Comparison of ENCODE assay signal across 10 cellular contexts in the genomic region with DNA sequence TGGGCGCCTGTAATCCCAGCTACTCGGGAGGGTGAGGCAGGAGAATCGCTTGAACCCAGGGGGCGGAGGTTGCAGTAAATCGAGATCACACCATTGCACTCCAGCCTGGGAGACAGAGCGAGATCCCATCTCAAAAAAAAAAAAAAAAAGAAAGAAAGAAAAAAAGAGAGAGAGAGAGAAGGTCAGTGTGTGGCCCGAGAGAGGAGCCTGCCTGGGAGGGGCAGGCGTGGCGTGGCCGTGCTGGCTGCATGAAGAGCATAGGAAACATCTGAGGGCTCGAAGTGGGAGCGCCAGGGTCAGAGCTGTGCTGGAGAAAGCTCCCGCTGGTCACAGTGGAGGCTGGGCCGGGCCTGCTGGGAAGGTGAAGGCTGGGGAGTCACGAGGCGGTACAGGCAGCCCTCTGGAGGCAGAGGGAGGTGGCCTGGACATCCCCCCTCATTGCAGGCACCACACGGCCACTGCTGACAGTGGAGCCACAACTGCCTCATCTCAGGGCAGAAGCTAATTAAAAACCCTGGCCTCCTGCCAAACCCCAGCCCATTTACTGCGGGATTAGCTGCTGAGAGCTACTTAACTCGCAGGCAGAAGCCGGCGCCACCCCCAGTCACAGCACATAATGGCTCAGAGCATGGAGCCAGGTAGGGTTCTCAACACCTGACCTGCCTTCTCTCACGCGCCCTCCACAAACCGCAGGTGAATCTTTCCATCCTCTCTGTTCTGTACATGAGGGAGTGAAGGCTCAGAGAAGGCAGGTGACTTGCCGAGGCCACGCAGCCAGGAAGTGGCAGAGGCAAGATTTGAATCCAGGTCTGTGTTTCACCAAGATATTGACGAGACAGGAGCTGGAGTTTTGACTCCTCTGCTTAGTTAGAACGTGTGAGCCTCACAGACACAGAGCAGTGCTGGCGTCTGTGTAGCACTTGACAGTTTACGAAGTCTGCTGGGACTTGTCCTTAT. TPM values are rescaled to one million over a fixed set of nuclear protein-coding genes. Genes with fewer than 3 reads are reported as not detected.
DNase-seq lines count a peak whose midpoint lies in the region; ATAC-seq and TF ChIP-seq lines count a peak whose summit lies in the region.
"Had no signal": no experiment of that assay in that cellular context is flagged by ENCODE, and none has a peak within 500 bp of the region (broad histone marks: within the 10 kb centered on the region; RNA-seq: fewer than 3 reads in every experiment).

No MANE protein-coding gene starts in this region.

- no peak for TF ChIP-seq CTCF in body of pancreas (IDR thresholded peaks at IDR 0.05)
- TF ChIP-seq CTCF in retinal pigment epithelial cell (conservative IDR thresholded peaks at IDR 0.05; ENCODE audit: low read depth, low read length), result peak; percentile 11

- no peak overlapping the region for H3K4me3 Mint-ChIP-seq in stimulated activated naive B cell treated with anti-CD40 and anti-IgM and Interleukin-4, amounts not matched to agents 10 μg/mL and 1 μg/mL and 100 μg/mL, for 72 hours
- H3K4me3 Mint-ChIP-seq: activated T-cell treated with anti-CD3 and anti-CD28 coated beads, Interleukin-2, amount 50 U/mL, for 72 hours had no signal

- H3K9ac ChIP-seq in HUES48 (ENCODE audit: low read depth, low read length), result no peak overlapping the region

- H3K4me1 Mint-ChIP-seq in stimulated activated naive B cell treated with anti-CD40 and anti-IgM and Interleukin-4, amounts not matched to agents 10 μg/mL and 1 μg/mL and 100 μg/mL, for 72 hours, result peaks cover 40 to 65% of the 10 kb centered on the region in 2 donors

- H3K36me3 Mint-ChIP-seq in stimulated activated naive B cell treated with anti-CD40 and anti-IgM and Interleukin-4, amounts not matched to agents 10 μg/mL and 1 μg/mL and 100 μg/mL, for 72 hours, result peaks cover 4 to 9% of the 10 kb centered on the region in 2 donors

- H3K9me3 Mint-ChIP-seq in stimulated activated naive B cell treated with anti-CD40 and anti-IgM and Interleukin-4, amounts not matched to agents 10 μg/mL and 1 μg/mL and 100 μg/mL, for 72 hours, result no peaks in the 10 kb centered on the region
- H3K9me3 Mint-ChIP-seq: activated T-cell treated with anti-CD3 and anti-CD28 coated beads, Interleukin-2, amount 50 U/mL, for 72 hours had no signal

- no peaks in the 10 kb centered on the region for H3K27me3 ChIP-seq in HUES48 (ENCODE audit: control insufficient read depth, insufficient read depth, low read length)
- H3K27me3 ChIP-seq in body of pancreas, result peaks cover 0 to 4% of the 10 kb centered on the region in 2 donors

- H3K9me3 ChIP-seq in HUES48 (ENCODE audit: control insufficient read depth, insufficient read depth, low read length) (no peaks in the 10 kb centered on the region), body of pancreas (no peaks in the 10 kb centered on the region)

- intact Hi-C loops in body of pancreas (cut with DNase I), result no loop called here

- ATAC-seq in body of pancreas (peak; percentile 34), HG02970 (IDR thresholded peaks at IDR 0.05; ENCODE audit: low FRiP score, unreplicated experiment) (no peak)
- ATAC-seq in stimulated activated naive B cell treated with anti-CD40 and anti-IgM and Interleukin-4, amounts not matched to agents 10 μg/mL and 1 μg/mL and 100 μg/mL, for 72 hours (replicated peaks), result no peak
- ATAC-seq: activated T-cell treated with anti-CD3 and anti-CD28 coated beads, Interleukin-2, amount 50 U/mL, for 72 hours had no signal

- H3K27me3 Mint-ChIP-seq in stimulated activated naive B cell treated with anti-CD40 and anti-IgM and Interleukin-4, amounts not matched to agents 10 μg/mL and 1 μg/mL and 100 μg/mL, for 72 hours, result no peaks in the 10 kb centered on the region

- no peak for TF ChIP-seq POLR2A in body of pancreas (IDR thresholded peaks at IDR 0.05)

- H3K36me3 ChIP-seq in HUES48 (ENCODE audit: control insufficient read depth, insufficient read depth, low read length) (no peaks in the 10 kb centered on the region), body of pancreas (replicated peaks in 1 of 2; ENCODE audit: insufficient read depth in 1 of 2, low read depth in 2 of 2) (no peaks in the 10 kb centered on the region)

- H3K4me1 ChIP-seq in HUES48 (ENCODE audit: control insufficient read depth, insufficient read depth, low read length) (peaks cover 12% of the 10 kb centered on the region), body of pancreas (no peaks in the 10 kb centered on the region)

- no peak overlapping the region for H3K27ac Mint-ChIP-seq in stimulated activated naive B cell treated with anti-CD40 and anti-IgM and Interleukin-4, amounts not matched to agents 10 μg/mL and 1 μg/mL and 100 μg/mL, for 72 hours
- H3K27ac Mint-ChIP-seq: activated T-cell treated with anti-CD3 and anti-CD28 coated beads, Interleukin-2, amount 50 U/mL, for 72 hours had no signal

- WGBS in body of pancreas, 2 donors, result 61 to 66% methylated on average over 23 to 29 of the region's 30 CpGs

- peak; percentile 71 for DNase-seq in NCI-H2196 treated with DMSO at 0.1 percent for 48 hours (lab: John Stamatoyannopoulos, UW; ENCODE audit: unreplicated experiment)
- DNase-seq in body of pancreas, result peak in 3 of 4 donors; percentile 25 to 36 (median 29)
- peak; percentile 62 for DNase-seq in retinal pigment epithelial cell (ENCODE audit: low read depth)
- no peak for DNase-seq in AML-193 (lab: John Stamatoyannopoulos, UW)
- no peak for DNase-seq in NK-92 treated with Interleukin-12 subunit alpha and Interleukin-12 subunit beta, amount 100 ng/mL, for 24 hours (lab: John Stamatoyannopoulos, UW)
- no peak for DNase-seq in stimulated activated naive B cell treated with anti-CD40 and anti-IgM and Interleukin-4, amounts not matched to agents 10 μg/mL and 1 μg/mL and 100 μg/mL, for 72 hours
- DNase-seq: activated T-cell treated with anti-CD3 and anti-CD28 coated beads, Interleukin-2, amount 50 U/mL, for 72 hours; stimulated activated CD4-positive, alpha-beta T cell treated with anti-CD3 and anti-CD28 coated beads, Interleukin-2, amount 100 ng/mL, for 48 hours had no signal

- H3K27ac ChIP-seq in HUES48 (ENCODE audit: low read depth, low read length) (peak overlapping the region; percentile 6), body of pancreas (no peak overlapping the region)

- H3K4me3 ChIP-seq in HUES48 (ENCODE audit: low read depth, low read length) (no peak overlapping the region), body of pancreas (no peak overlapping the region), retinal pigment epithelial cell (ENCODE audit: low read length) (no peak overlapping the region)

RNA-seq across cellular contexts. Expression of a gene that starts 32.6 kb away (rescaled TPM):
- 1 to 10 TPM in 1 of 2 donors, under 1 TPM in 1; 0.66 to 1.0 TPM for total RNA-seq in body of pancreas

Comparison
In these comparisons a context has a peak if more than half of its experiments do, and no peak if none do; other contexts are left out.
1. DNase-seq: peak in NCI-H2196 treated with DMSO at 0.1 percent for 48 hours (single experiment), body of pancreas (3 of 4) and retinal pigment epithelial cell (single experiment); none in AML-193 (0 of 2), NK-92 treated with Interleukin-12 subunit alpha and Interleukin-12 subunit beta, amount 100 ng/mL, for 24 hours (single experiment) and stimulated activated naive B cell treated with anti-CD40 and anti-IgM and Interleukin-4, amounts not matched to agents 10 μg/mL and 1 μg/mL and 100 μg/mL, for 72 hours (single experiment).